In the genomic region with DNA sequence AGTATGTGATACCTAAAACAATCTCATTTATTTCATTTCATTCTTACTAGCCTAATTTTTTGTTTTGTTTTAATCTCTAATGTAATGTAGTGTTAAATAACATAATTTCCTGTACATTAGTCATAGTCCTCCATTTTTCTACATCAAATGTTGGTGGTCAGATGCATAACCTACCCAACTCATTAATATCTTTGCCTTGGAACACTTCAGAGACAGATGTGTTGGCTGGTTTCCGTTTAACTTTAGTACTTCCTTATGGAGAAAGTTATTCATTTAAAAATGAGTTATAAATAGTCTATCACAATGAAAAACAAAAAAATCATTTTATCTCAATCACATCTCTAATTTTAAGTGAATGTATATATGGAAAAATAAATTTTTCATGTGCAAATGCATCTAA, we compare ENCODE assay signal across 19 cellular contexts.
DNase-seq lines count a peak whose midpoint lies in the region; FAIRE-seq and TF ChIP-seq lines count a peak whose summit lies in the region.
"Had no signal": no experiment of that assay in that cellular context is flagged by ENCODE, and none has a peak within 500 bp of the region (broad histone marks: within the 10 kb centered on the region; RNA-seq: fewer than 3 reads in every experiment).

No MANE protein-coding gene starts in this region.

- H3K4me3 ChIP-seq in astrocyte (ENCODE audit: insufficient read depth, low read depth, low read length) (no peak overlapping the region), fibroblast of mammary gland (ENCODE audit: control insufficient read depth, low read depth, low read length) (no peak overlapping the region), small intestine (ENCODE audit: low read depth in 1 of 2, low read length in 2 of 2) (no peak overlapping the region)
- H3K4me3 ChIP-seq: BLaER1, GM12878, GM23338 had no signal

- no peaks in the 10 kb centered on the region for H3K79me2 ChIP-seq in astrocyte (ENCODE audit: insufficient read depth, low read length)

- no peaks in the 10 kb centered on the region for H3K27me3 Mint-ChIP-seq in astrocyte (ENCODE audit: low read depth, unreplicated experiment)

- no peaks in the 10 kb centered on the region for H3K36me3 ChIP-seq in astrocyte (ENCODE audit: insufficient read depth, low read length)
- no peaks in the 10 kb centered on the region for H3K36me3 ChIP-seq in small intestine (ENCODE audit: control insufficient read depth in 2 of 2, insufficient read depth in 2 of 2, low read length in 2 of 2)
- H3K36me3 ChIP-seq: BLaER1 had no signal

- 22 to 47% (median 46%) methylated on average over 1 of the region's 1 CpG for WGBS in small intestine, 3 donors

- no peaks in the 10 kb centered on the region for H3K9me3 ChIP-seq in astrocyte (ENCODE audit: insufficient read depth, low read depth, low read length)
- H3K9me3 ChIP-seq in small intestine (ENCODE audit: control insufficient read depth, low read depth) = no peaks in the 10 kb centered on the region
- H3K9me3 ChIP-seq: BLaER1, Caco-2 had no signal

- H3K9ac ChIP-seq in astrocyte (ENCODE audit: low read length) = no peak overlapping the region
- H3K9ac ChIP-seq: BLaER1 had no signal

- H3K36me3 Mint-ChIP-seq in astrocyte (ENCODE audit: low read depth, unreplicated experiment) = no peaks in the 10 kb centered on the region
- H3K36me3 Mint-ChIP-seq: CD4-positive, CD25-positive, alpha-beta regulatory T cell; CD8-positive, alpha-beta T cell had no signal

- no peak overlapping the region for H2AFZ ChIP-seq in astrocyte (ENCODE audit: low read depth, low read length)
- H2AFZ ChIP-seq: GM23338 had no signal

- H3K27me3 ChIP-seq in astrocyte (ENCODE audit: insufficient read depth, low read length) (no peaks in the 10 kb centered on the region), small intestine (ENCODE audit: control insufficient read depth in 2 of 2, insufficient read depth in 2 of 2, low read length in 2 of 2) (no peaks in the 10 kb centered on the region)
- H3K27me3 ChIP-seq: BLaER1 had no signal

- H3K27ac ChIP-seq in astrocyte (ENCODE audit: low read depth, low read length) (no peak overlapping the region), small intestine (ENCODE audit: low read depth in 1 of 2, low read length in 1 of 2) (no peak overlapping the region)
- H3K27ac ChIP-seq: BLaER1, C4-2B had no signal

- no peak overlapping the region for H3K27ac Mint-ChIP-seq in astrocyte (ENCODE audit: unreplicated experiment)
- H3K27ac Mint-ChIP-seq: B cell; CD4-positive, CD25-positive, alpha-beta regulatory T cell; CD8-positive, alpha-beta T cell; GM23338; H9 had no signal

- H3K4me1 Mint-ChIP-seq in astrocyte (ENCODE audit: low read depth, unreplicated experiment) = no peaks in the 10 kb centered on the region
- H3K4me1 Mint-ChIP-seq: B cell; CD4-positive, CD25-positive, alpha-beta regulatory T cell; GM23338; H9 had no signal

- FAIRE-seq in astrocyte (lab: Jason Lieb, UNC) (no peak), small intestine (lab: Jason Lieb, UNC) (peak; percentile 65)
- FAIRE-seq: GM12878, GM19239 had no signal

- no peak for TF ChIP-seq CTCF in astrocyte (IDR thresholded peaks at IDR 0.05; ENCODE audit: insufficient read depth, low read depth, low read length)
- no peak for TF ChIP-seq CTCF in fibroblast of mammary gland (conservative IDR thresholded peaks at IDR 0.05; ENCODE audit: control insufficient read depth, insufficient read depth, low read depth, low read length)

- H3K4me2 ChIP-seq in astrocyte (ENCODE audit: low read length) = no peak overlapping the region
- H3K4me2 ChIP-seq: BLaER1, GM23338 had no signal

- H3K4me3 Mint-ChIP-seq in astrocyte (ENCODE audit: unreplicated experiment) = no peak overlapping the region
- H3K4me3 Mint-ChIP-seq: B cell; CD4-positive, CD25-positive, alpha-beta regulatory T cell; CD8-positive, alpha-beta T cell; GM23338; H9 had no signal

- no peaks in the 10 kb centered on the region for H4K20me1 ChIP-seq in astrocyte (ENCODE audit: insufficient read depth, low read length)
- H4K20me1 ChIP-seq: BLaER1 had no signal

- DNase-seq in astrocyte (ENCODE audit: low read depth) = peak; percentile 52
- peak; percentile 28 for DNase-seq in fibroblast of mammary gland (ENCODE audit: low read depth)
- DNase-seq in small intestine = no peak
- no peak for DNase-seq in NCI-H2081 treated with DMSO at 0.1 percent for 48 hours (lab: John Stamatoyannopoulos, UW)
- DNase-seq in NCI-H526 (lab: John Stamatoyannopoulos, UW) = no peak
- no peak for DNase-seq in HUDEP-2 (lab: John Stamatoyannopoulos, UW; ENCODE audit: unreplicated experiment in 76 of 76)
- DNase-seq: Caco-2; CD4-positive, CD25-positive, alpha-beta regulatory T cell; CD8-positive, alpha-beta T cell; DMS153; DND-41; GDM1; H9 had no signal

- H3K9me3 Mint-ChIP-seq in astrocyte (ENCODE audit: unreplicated experiment) = peaks cover 4% of the 10 kb centered on the region
- H3K9me3 Mint-ChIP-seq: GM23338 had no signal

- H3K4me1 ChIP-seq in astrocyte (ENCODE audit: insufficient read depth, low read length) (no peaks in the 10 kb centered on the region), small intestine (ENCODE audit: control insufficient read depth in 2 of 2, insufficient read depth in 1 of 2, low read depth in 1 of 2, low read length in 1 of 2) (no peaks in the 10 kb centered on the region)
- H3K4me1 ChIP-seq: Caco-2 had no signal

Comparison
In these comparisons a context has a peak if more than half of its experiments do, and no peak if none do; other contexts are left out.
1. DNase-seq: peak in astrocyte (single experiment) and fibroblast of mammary gland (single experiment); none in small intestine (single experiment), NCI-H2081 treated with DMSO at 0.1 percent for 48 hours (single experiment), NCI-H526 (0 of 2) and HUDEP-2 (0 of 76).